Comparison of ENCODE assay signal across 8 cellular contexts in genomic region chr17:47423406-47424295, GRCh38.
DNase-seq lines count a peak whose midpoint lies in the region; ATAC-seq, FAIRE-seq and TF ChIP-seq lines count a peak whose summit lies in the region.

No MANE protein-coding gene starts in this region.

- no peak for TF ChIP-seq CTCF in IMR-90 (conservative IDR thresholded peaks at IDR 0.05; ENCODE audit: low read depth, low read length)
- TF ChIP-seq CTCF in astrocyte (IDR thresholded peaks at IDR 0.05; ENCODE audit: insufficient read depth, low read depth, low read length), result no peak

- no peak for FAIRE-seq in astrocyte (lab: Jason Lieb, UNC)

- no TSS peak for BruUV-seq in IMR-90 (replicated peaks; lab: Mats Ljungman, UMichigan)

- CTCF ChIA-PET in IMR-90 (lab: Yijun Ruan, JAX), result no interaction called here

- H2BK20ac ChIP-seq in IMR-90 (ENCODE audit: low read depth, low read length), result no peak overlapping the region

- TF ChIP-seq POLR2A in IMR-90 (IDR thresholded peaks at IDR 0.05; ENCODE audit: low read depth, low read length), result no peak

- H3K27ac ChIP-seq in BLaER1, result no peak overlapping the region
- no peak overlapping the region for H3K27ac ChIP-seq in IMR-90 (ENCODE audit: insufficient read depth, low read length)
- H3K27ac ChIP-seq in astrocyte (ENCODE audit: low read depth, low read length), result no peak overlapping the region

- no peak overlapping the region for H2BK120ac ChIP-seq in IMR-90 (ENCODE audit: low read depth, low read length)

- H3K4me1 ChIP-seq in BLaER1, result no peaks in the 10 kb centered on the region
- H3K4me1 ChIP-seq in IMR-90 (ENCODE audit: control insufficient read depth, insufficient read depth, low read length), result no peaks in the 10 kb centered on the region
- H3K4me1 ChIP-seq in astrocyte (ENCODE audit: insufficient read depth, low read length), result no peaks in the 10 kb centered on the region

- intact Hi-C loops in IMR-90 (cut with micrococcal nuclease), result no loop called here

- H3K79me1 ChIP-seq in IMR-90 (ENCODE audit: low read depth in 1 of 2, low read length in 2 of 2), result no peaks in the 10 kb centered on the region

- H4K20me1 ChIP-seq in BLaER1 (no peaks in the 10 kb centered on the region), IMR-90 (ENCODE audit: insufficient read depth, low read length) (no peaks in the 10 kb centered on the region), astrocyte (ENCODE audit: insufficient read depth, low read length) (no peaks in the 10 kb centered on the region)

- in situ Hi-C loops in IMR-90 (cut with MboI; ENCODE audit: low sequenced_read_pairs), result no loop called here

- H3K4me1 Mint-ChIP-seq in astrocyte (ENCODE audit: low read depth, unreplicated experiment), result no peaks in the 10 kb centered on the region
- peaks cover 6% of the 10 kb centered on the region for H3K4me1 Mint-ChIP-seq in stimulated activated memory B cell treated with anti-CD40 and anti-IgM and Interleukin-4, amounts not matched to agents 10 μg/mL and 1 μg/mL and 100 μg/mL, for 72 hours

- H3K27me3 Mint-ChIP-seq in astrocyte (ENCODE audit: low read depth, unreplicated experiment), result peaks cover 15% of the 10 kb centered on the region
- H3K27me3 Mint-ChIP-seq in stimulated activated memory B cell treated with anti-CD40 and anti-IgM and Interleukin-4, amounts not matched to agents 10 μg/mL and 1 μg/mL and 100 μg/mL, for 72 hours, result peaks cover 8% of the 10 kb centered on the region

- H3K79me2 ChIP-seq in astrocyte (ENCODE audit: insufficient read depth, low read length), result no peaks in the 10 kb centered on the region

- POLR2A ChIA-PET in IMR-90 (lab: Charles Lee; ENCODE audit: unreplicated experiment), result no interaction called here

- peaks cover 7% of the 10 kb centered on the region for H3K36me3 Mint-ChIP-seq in astrocyte (ENCODE audit: low read depth, unreplicated experiment)
- peaks cover 22% of the 10 kb centered on the region for H3K36me3 Mint-ChIP-seq in stimulated activated memory B cell treated with anti-CD40 and anti-IgM and Interleukin-4, amounts not matched to agents 10 μg/mL and 1 μg/mL and 100 μg/mL, for 72 hours

- H3K36me3 ChIP-seq in BLaER1 (peaks cover 6% of the 10 kb centered on the region), IMR-90 (ENCODE audit: control insufficient read depth, insufficient read depth, low read length) (no peaks in the 10 kb centered on the region), astrocyte (ENCODE audit: insufficient read depth, low read length) (no peaks in the 10 kb centered on the region)

- no peak overlapping the region for H3K23ac ChIP-seq in IMR-90 (ENCODE audit: low read depth, low read length)

- H4K91ac ChIP-seq in IMR-90 (ENCODE audit: insufficient read depth, low read depth, low read length), result no peak overlapping the region

- no peak for DNase-seq in IMR-90
- peak; percentile 1 for DNase-seq in astrocyte (ENCODE audit: low read depth)
- no peak for DNase-seq in SHP77 (lab: John Stamatoyannopoulos, UW)
- DNase-seq in NCI-H128 (lab: John Stamatoyannopoulos, UW; ENCODE audit: unreplicated experiment), result no peak

- H3K9me3 ChIP-seq in BLaER1, result peaks cover 22% of the 10 kb centered on the region
- H3K9me3 ChIP-seq in IMR-90 (ENCODE audit: control insufficient read depth, insufficient read depth, low read length), result no peaks in the 10 kb centered on the region
- no peaks in the 10 kb centered on the region for H3K9me3 ChIP-seq in astrocyte (ENCODE audit: insufficient read depth, low read depth, low read length)
- H3K9me3 ChIP-seq in iPS-18c (ENCODE audit: control insufficient read depth, insufficient read depth, low read length), result peaks cover 2% of the 10 kb centered on the region

- no peak overlapping the region for H3K56ac ChIP-seq in IMR-90 (ENCODE audit: extremely low read depth, insufficient read depth, low read length)

- no peak overlapping the region for H4K5ac ChIP-seq in IMR-90 (ENCODE audit: low read depth, low read length)

- H2AFZ ChIP-seq in IMR-90 (replicated peaks; ENCODE audit: low read length, poor library complexity), result peak overlapping the region; percentile 75
- peak overlapping the region; percentile 73 for H2AFZ ChIP-seq in astrocyte (ENCODE audit: low read depth, low read length)

- no peak overlapping the region for H3K4me2 ChIP-seq in BLaER1
- peak overlapping the region; percentile 52 for H3K4me2 ChIP-seq in IMR-90 (ENCODE audit: low read depth, low read length)
- H3K4me2 ChIP-seq in astrocyte (ENCODE audit: low read length), result peak overlapping the region; percentile 88

- ATAC-seq in IMR-90 (ENCODE audit: low read depth), result peak; percentile 69
- ATAC-seq in stimulated activated memory B cell treated with anti-CD40 and anti-IgM and Interleukin-4, amounts not matched to agents 10 μg/mL and 1 μg/mL and 100 μg/mL, for 72 hours, result peak; percentile 39
- ATAC-seq in HG02798 (IDR thresholded peaks at IDR 0.05; ENCODE audit: poor library complexity, unreplicated experiment), result no peak

- H3K27me3 ChIP-seq in BLaER1 (peaks cover 19% of the 10 kb centered on the region), IMR-90 (ENCODE audit: control insufficient read depth, insufficient read depth, low read length) (no peaks in the 10 kb centered on the region; the same call in 1 of the 2 replicates), astrocyte (ENCODE audit: insufficient read depth, low read length) (no peaks in the 10 kb centered on the region)

- no peak overlapping the region for H3K18ac ChIP-seq in IMR-90 (ENCODE audit: low read depth, low read length)

- dilution Hi-C loops in IMR-90 (cut with HindIII; ENCODE audit: low sequenced_read_pairs, unreplicated experiment), result no loop called here

- H3K9ac ChIP-seq in BLaER1, result no peak overlapping the region
- H3K9ac ChIP-seq in IMR-90 (ENCODE audit: low read depth, low read length), result no peak overlapping the region
- H3K9ac ChIP-seq in astrocyte (ENCODE audit: low read length), result peak overlapping the region; percentile 40

- no peak overlapping the region for H3K4ac ChIP-seq in IMR-90 (ENCODE audit: low read depth, low read length)

- H2BK15ac ChIP-seq in IMR-90 (ENCODE audit: low read depth, low read length), result no peak overlapping the region

- 12% methylated on average over 53 of the region's 113 CpGs; no CpG with 5 or more reads in 1 of the 2 experiments for WGBS in IMR-90 (ENCODE audit: extremely low coverage in 2 of 2, insufficient read length in 1 of 2), 2 experiments

- TF ChIP-seq RAD21 in IMR-90 (IDR thresholded peaks at IDR 0.05; ENCODE audit: low read length), result no peak

- no peak overlapping the region for H4K8ac ChIP-seq in IMR-90 (ENCODE audit: low read depth in 2 of 2, low read length in 2 of 2)

- H3K14ac ChIP-seq in IMR-90 (replicated peaks; ENCODE audit: low read depth, low read length), result no peak overlapping the region

- H2AK5ac ChIP-seq in IMR-90 (ENCODE audit: low read depth, low read length), result no peak overlapping the region

- no peak overlapping the region for H2AK9ac ChIP-seq in IMR-90 (replicated peaks; ENCODE audit: low read depth, low read length, poor library complexity)

- no peak overlapping the region for H3K27ac Mint-ChIP-seq in astrocyte (ENCODE audit: unreplicated experiment)
- no peak overlapping the region for H3K27ac Mint-ChIP-seq in stimulated activated memory B cell treated with anti-CD40 and anti-IgM and Interleukin-4, amounts not matched to agents 10 μg/mL and 1 μg/mL and 100 μg/mL, for 72 hours

- no peaks in the 10 kb centered on the region for H3K9me1 ChIP-seq in IMR-90 (ENCODE audit: insufficient read depth, low read length)

- no peak overlapping the region for H2BK5ac ChIP-seq in IMR-90 (ENCODE audit: low read depth, low read length, poor library complexity, severe bottlenecking)

- H3K4me3 ChIP-seq in BLaER1, result peak overlapping the region; percentile 47
- H3K4me3 ChIP-seq in IMR-90 (ENCODE audit: insufficient read depth, low read depth, low read length), result peak overlapping the region; percentile 63
- peak overlapping the region; percentile 56 for H3K4me3 ChIP-seq in astrocyte (ENCODE audit: insufficient read depth, low read depth, low read length)
- H3K4me3 ChIP-seq in iPS-18c (ENCODE audit: insufficient read depth, low read depth, low read length), result peak overlapping the region; percentile 66

- peak overlapping the region; percentile 71 for H3K4me3 Mint-ChIP-seq in astrocyte (ENCODE audit: unreplicated experiment)
- peak overlapping the region; percentile 55 for H3K4me3 Mint-ChIP-seq in stimulated activated memory B cell treated with anti-CD40 and anti-IgM and Interleukin-4, amounts not matched to agents 10 μg/mL and 1 μg/mL and 100 μg/mL, for 72 hours

- peaks cover 12% of the 10 kb centered on the region for H3K9me3 Mint-ChIP-seq in astrocyte (ENCODE audit: unreplicated experiment)
- H3K9me3 Mint-ChIP-seq in stimulated activated memory B cell treated with anti-CD40 and anti-IgM and Interleukin-4, amounts not matched to agents 10 μg/mL and 1 μg/mL and 100 μg/mL, for 72 hours, result no peaks in the 10 kb centered on the region

TF ChIP-seq in IMR-90, 13 proteins besides CTCF, POLR2A, EP300 and RAD21:
- TF ChIP-seq USF2 (IDR thresholded peaks at IDR 0.05; ENCODE audit: low read depth, low read length) (no peak), CHD1 (IDR thresholded peaks at IDR 0.05; ENCODE audit: low read depth, low read length) (no peak), BHLHE40 (IDR thresholded peaks at IDR 0.05; ENCODE audit: low read depth, low read length) (no peak), ELK1 (IDR thresholded peaks at IDR 0.05; ENCODE audit: borderline replicate concordance, low read depth, low read length) (no peak), RFX5 (IDR thresholded peaks at IDR 0.05; ENCODE audit: low read depth, low read length) (no peak), SMC3 (IDR thresholded peaks at IDR 0.05; ENCODE audit: low read depth, low read length) (no peak), NFE2L2 (IDR thresholded peaks at IDR 0.05; ENCODE audit: low read depth, low read length) (no peak), MAFK (IDR thresholded peaks at IDR 0.05; ENCODE audit: low read depth, low read length) (no peak)
TF ChIP-seq in IMR-90: peak in this region for 0.
